28 cellular contexts compared by ENCODE assay signal in genomic region chr3:18301781-18302180, GRCh38.
"Had no signal": no experiment of that assay in that cellular context is flagged by ENCODE, and none has a peak within 500 bp of the region (broad histone marks: within the 10 kb centered on the region; RNA-seq: fewer than 3 reads in every experiment).

No MANE protein-coding gene starts in this region.

- H3K4me2 ChIP-seq: neural progenitor cell, smooth muscle cell had no signal

- H3K27me3 Mint-ChIP-seq: progenitor cell of endocrine pancreas, type B pancreatic cell had no signal

- H3K36me3 ChIP-seq: esophagus muscularis mucosa, heart right ventricle, left lung, neural progenitor cell, right atrium auricular region, tibial artery had no signal

- H3K36me3 Mint-ChIP-seq: neural progenitor cell, type B pancreatic cell had no signal

- H3K4me1 Mint-ChIP-seq: naive thymus-derived CD4-positive, alpha-beta T cell; nephron; neural progenitor cell had no signal

- H3K27ac Mint-ChIP-seq: naive thymus-derived CD4-positive, alpha-beta T cell; nephron; neural progenitor cell; progenitor cell of endocrine pancreas; type B pancreatic cell had no signal

- H3K27me3 ChIP-seq: esophagus muscularis mucosa, heart right ventricle, left lung, neural progenitor cell, right atrium auricular region, testis, tibial artery had no signal

- H3K4me3 ChIP-seq: coronary artery, esophagus muscularis mucosa, heart right ventricle, left lung, neural progenitor cell, right atrium auricular region, smooth muscle cell, testis, tibial artery had no signal

- H3K9me3 ChIP-seq: testis had no signal

- H2AFZ ChIP-seq: neural progenitor cell, parathyroid adenoma had no signal

- H3K27ac ChIP-seq: coronary artery, esophagus muscularis mucosa, heart right ventricle, left lung, neural progenitor cell, parathyroid adenoma, right atrium auricular region, testis, tibial artery had no signal

- DNase-seq: dermis blood vessel endothelial cell; effector memory CD4-positive, alpha-beta T cell; glutamatergic neuron; heart right ventricle; hippocampal formation; left cardiac atrium; left lung; mesendoderm; midbrain; naive thymus-derived CD4-positive, alpha-beta T cell; stimulated activated CD4-positive, alpha-beta T cell treated with anti-CD3 and anti-CD28 coated beads, Interleukin-12 subunit alpha, Interleukin-12 subunit beta, amount 100 ng/mL, for 4 hours; stimulated activated CD4-positive, alpha-beta T cell treated with anti-CD3 and anti-CD28 coated beads, Interleukin-1b, Interleukin-23, amount 100 ng/mL, for 48 hours; stimulated activated CD4-positive, alpha-beta T cell treated with anti-CD3 and anti-CD28 coated beads, Interleukin-4, amount 100 ng/mL, for 1 hour; stimulated activated CD8-positive, alpha-beta memory T cell treated with anti-CD3 and anti-CD28 coated beads, Interleukin-4, amount 100 ng/mL, for 48 hours; stimulated activated naive CD4-positive, alpha-beta T cell; substantia nigra; testis; tibial artery had no signal

- H3K4me1 ChIP-seq: esophagus muscularis mucosa, heart right ventricle, left lung, neural progenitor cell, parathyroid adenoma, right atrium auricular region, testis, tibial artery had no signal

- H3K9me3 Mint-ChIP-seq: type B pancreatic cell had no signal

- H3K4me3 Mint-ChIP-seq: naive thymus-derived CD4-positive, alpha-beta T cell; nephron; neural progenitor cell; type B pancreatic cell had no signal

- ATAC-seq: heart right ventricle; left cardiac atrium; left lung; naive thymus-derived CD4-positive, alpha-beta T cell; sciatic nerve had no signal

- H3K79me2 ChIP-seq: parathyroid adenoma had no signal

- H3K9ac ChIP-seq: neural progenitor cell, parathyroid adenoma had no signal
